Comparison of ENCODE assay signal across 8 cellular contexts in the genomic region with DNA sequence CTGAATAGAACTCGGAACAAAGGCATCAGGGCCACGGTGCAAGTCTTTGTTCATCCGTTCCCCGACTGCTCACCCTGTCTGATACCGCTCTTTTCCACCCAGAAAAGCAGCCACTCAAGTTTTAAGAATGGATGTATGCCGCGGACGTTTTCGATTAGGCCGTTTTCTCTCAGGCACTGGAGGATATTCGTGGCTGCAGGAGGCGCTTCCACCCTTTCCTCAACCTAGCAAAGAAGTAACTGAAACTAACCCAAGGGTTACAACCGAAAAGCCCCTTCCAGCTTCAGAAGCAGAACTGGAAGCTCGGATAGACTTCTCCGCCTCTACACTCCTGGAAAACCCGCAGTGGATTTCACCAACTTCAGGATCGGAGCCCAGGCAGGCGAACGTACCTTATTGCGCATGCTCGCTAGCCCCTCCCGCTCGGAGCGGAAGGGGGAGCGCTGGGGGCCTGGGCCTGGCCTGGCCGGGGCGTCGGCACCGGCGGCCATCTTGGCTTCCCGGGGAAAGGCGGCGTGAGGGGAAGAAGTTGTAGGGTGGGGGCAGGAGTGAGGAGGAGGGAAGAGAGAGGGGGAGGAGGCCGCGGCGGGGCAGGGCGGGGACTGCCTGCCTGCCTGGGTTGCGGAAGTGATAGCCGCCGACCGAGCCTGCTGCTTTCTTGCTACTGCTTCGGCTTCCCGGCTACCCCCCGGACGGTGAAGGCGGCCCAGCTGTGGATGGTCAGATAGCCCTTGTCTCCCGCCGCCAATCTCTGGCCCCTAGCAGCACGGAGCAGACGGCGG. TPM values are rescaled to one million over a fixed set of nuclear protein-coding genes. Genes with fewer than 3 reads are reported as not detected.
DNase-seq lines count a peak whose midpoint lies in the region; ATAC-seq, FAIRE-seq and TF ChIP-seq lines count a peak whose summit lies in the region.

A gene (plus strand): TSS at position 619 of the 782 bp plus-strand sequence. CDS start 191 bp downstream, outside the sequence.

- TF ChIP-seq POLR2A in GM12891 (IDR thresholded peaks at IDR 0.05; ENCODE audit: low read depth, low read length) (peak; percentile 89), tibial nerve (IDR thresholded peaks at IDR 0.05) (peak; percentile 82 to 92)

- peaks cover 15% of the 10 kb centered on the region for H3K79me2 ChIP-seq in parathyroid adenoma

- peaks cover 15% of the 10 kb centered on the region for H3K36me3 Mint-ChIP-seq in T-cell

- peak within 1 kb of the TSS; percentile 93 for H3K9ac ChIP-seq in parathyroid adenoma

- peak; percentile 20 for TF ChIP-seq CTCF in cardiac muscle cell (IDR thresholded peaks at IDR 0.05; ENCODE audit: low read depth, low read length)
- peak; percentile 12 for TF ChIP-seq CTCF in parathyroid adenoma (IDR thresholded peaks at IDR 0.05)
- peak in 2 of 5 experiments; percentile 43 to 46 for TF ChIP-seq CTCF in tibial nerve (IDR thresholded peaks at IDR 0.05)

- peak within 1 kb of the TSS; percentile 86 for H3K4me2 ChIP-seq in parathyroid adenoma (ENCODE audit: low read length)

- DNase-seq in GM12891 (ENCODE audit: insufficient read length, low spot score) (peak; percentile 67), NCI-H1436 treated with DMSO at 0.1 percent for 48 hours (lab: John Stamatoyannopoulos, UW) (peak; percentile 87), T-cell (peak; percentile 93 to 98 (median 97)), cardiac muscle cell (ENCODE audit: low read depth in 1 of 2, low spot score in 1 of 2) (peak; percentile 98 to 100), tibial nerve (ENCODE audit: low spot score in 2 of 2) (peak; percentile 94 to 99)

- H3K4me3 Mint-ChIP-seq in T-cell = peak within 1 kb of the TSS; percentile 87 to 98 (median 96)

- H3K4me1 ChIP-seq in cardiac muscle cell (ENCODE audit: low read depth) = peaks cover 25% of the 10 kb centered on the region
- H3K4me1 ChIP-seq in parathyroid adenoma = peaks cover 6% of the 10 kb centered on the region
- peaks cover 0 to 62% (median 25%) of the 10 kb centered on the region in 4 donors for H3K4me1 ChIP-seq in tibial nerve

- no peaks in the 10 kb centered on the region for H3K27me3 ChIP-seq in cardiac muscle cell
- no peaks in the 10 kb centered on the region for H3K27me3 ChIP-seq in parathyroid adenoma (ENCODE audit: control insufficient read depth, insufficient read depth, low read length)
- no peaks in the 10 kb centered on the region for H3K27me3 ChIP-seq in tibial nerve

- peak within 1 kb of the TSS; percentile 97 to 98 for H3K27ac Mint-ChIP-seq in T-cell

- H3K27ac ChIP-seq in adipose tissue (ENCODE audit: low read depth, low read length) = peak within 1 kb of the TSS; percentile 88
- H3K27ac ChIP-seq in cardiac muscle cell = peak within 1 kb of the TSS; percentile 99
- H3K27ac ChIP-seq in parathyroid adenoma = peak within 1 kb of the TSS; percentile 93
- peak within 1 kb of the TSS; percentile 92 to 99 (median 96) for H3K27ac ChIP-seq in tibial nerve

- peak; percentile 51 for ATAC-seq in HG02840 (IDR thresholded peaks at IDR 0.05; ENCODE audit: low FRiP score, unreplicated experiment)
- peak; percentile 88 to 93 (median 89) for ATAC-seq in T-cell (replicated peaks in 1 of 4)

- H3K9me3 Mint-ChIP-seq in T-cell = no peaks in the 10 kb centered on the region

- H3K4me3 ChIP-seq in cardiac muscle cell (peak within 1 kb of the TSS; percentile 77), parathyroid adenoma (ENCODE audit: low read depth, low read length) (peak within 1 kb of the TSS; percentile 91), tibial nerve (peak within 1 kb of the TSS; percentile 81 to 97 (median 90))

- H3K27me3 Mint-ChIP-seq in T-cell = no peaks in the 10 kb centered on the region

- H3K9me3 ChIP-seq in cardiac muscle cell (ENCODE audit: low read depth) (no peaks in the 10 kb centered on the region), parathyroid adenoma (ENCODE audit: control insufficient read depth, low read length) (no peaks in the 10 kb centered on the region), tibial nerve (no peaks in the 10 kb centered on the region)

- CTCF ChIA-PET in T-cell (lab: Charles Lee) = interaction anchor here in 1 of 2 donors (1.1 to 2.0 kb wide), 2 partner anchors 13 to 21 kb away, joined by 3 to 12 read pairs; no protein-coding TSS in a partner anchor

- FAIRE-seq in GM12891 (lab: Jason Lieb, UNC) = peak; percentile 96

- TF ChIP-seq EP300 in tibial nerve (IDR thresholded peaks at IDR 0.05) = peak; percentile 83 to 97

- peak within 1 kb of the TSS; percentile 77 for H2AFZ ChIP-seq in parathyroid adenoma

- no peaks in the 10 kb centered on the region for H3K36me3 ChIP-seq in cardiac muscle cell
- H3K36me3 ChIP-seq in parathyroid adenoma (ENCODE audit: control insufficient read depth, insufficient read depth, low read length) = no peaks in the 10 kb centered on the region
- no peaks in the 10 kb centered on the region for H3K36me3 ChIP-seq in tibial nerve

- 0% methylated on average over 50 to 51 of the region's 51 CpGs for WGBS in adipose tissue, 3 donors
- 0 to 1% methylated on average over 41 to 49 of the region's 51 CpGs for WGBS in tibial nerve, 2 donors

- POLR2A ChIA-PET in T-cell (lab: Charles Lee) = interaction anchor here in 1 of 2 donors (0.8 kb wide), 1 partner anchor 13 kb away, joined by 3 read pairs; no protein-coding TSS in a partner anchor

- peaks cover 79 to 83% (median 82%) of the 10 kb centered on the region in 3 donors for H3K4me1 Mint-ChIP-seq in T-cell

TF ChIP-seq in GM12891, 5 proteins besides CTCF, POLR2A, EP300 and RAD21:
- peak; percentile 90 for TF ChIP-seq SPI1 (IDR thresholded peaks at IDR 0.05; ENCODE audit: low read depth, low read length)
- TF ChIP-seq TAF1 (IDR thresholded peaks at IDR 0.05; ENCODE audit: low read depth, low read length) = peak; percentile 99
- TF ChIP-seq POU2F2 (IDR thresholded peaks at IDR 0.05; ENCODE audit: low read depth, low read length) = peak; percentile 50
- TF ChIP-seq PAX5 (IDR thresholded peaks at IDR 0.05; ENCODE audit: insufficient read depth, low read length, severe bottlenecking) = no peak
- TF ChIP-seq POLR2AphosphoS5 (IDR thresholded peaks at IDR 0.05; ENCODE audit: low read depth, low read length) = peak; percentile 86; the same call in 1 of the 2 replicates

RNA-seq across cellular contexts. Expression of the gene that starts here (rescaled TPM):
- 288 TPM for polyA plus RNA-seq in GM12891 (2012; ENCODE audit: low read depth, missing spikeins)
- total RNA-seq in T-cell = 100 to 1,000 TPM; 228 to 277 (median 255) TPM
- 10 to 100 TPM; 36.9 to 78.2 (median 65.1) TPM for polyA plus RNA-seq in adipose tissue
- 64.5 and 69.7 TPM in 2 replicates for total RNA-seq in cardiac muscle cell
- 125 and 126 TPM in 2 replicates for polyA plus RNA-seq in cardiac muscle cell
- total RNA-seq in tibial nerve = 100 to 1,000 TPM in 1 of 4 donors, 10 to 100 TPM in 3; 73.0 to 106 (median 89.7) TPM

Comparison
In these comparisons a context has a peak if more than half of its experiments do, and no peak if none do; other contexts are left out.
1. Peak in every context shown above with its lines: DNase-seq, ATAC-seq, H3K4me3 ChIP-seq and H3K27ac ChIP-seq.